In genomic region chr12:121287267-121287954, GRCh38 we compare ENCODE assay signal across 16 cellular contexts. TPM values are rescaled to one million over a fixed set of nuclear protein-coding genes. Genes with fewer than 3 reads are reported as not detected.
DNase-seq lines count a peak whose midpoint lies in the region; TF ChIP-seq lines count a peak whose summit lies in the region.
"Had no signal": no experiment of that assay in that cellular context is flagged by ENCODE, and none has a peak within 500 bp of the region (broad histone marks: within the 10 kb centered on the region; RNA-seq: fewer than 3 reads in every experiment).

No MANE protein-coding gene starts in this region.

- peaks cover 13% of the 10 kb centered on the region; the same call in 1 of the 2 replicates for H3K4me1 Mint-ChIP-seq in HFFc6 (ENCODE audit: low read depth)

- H3K36me3 ChIP-seq in brain microvascular endothelial cell (replicated peaks) (peaks cover 8% of the 10 kb centered on the region), suprapubic skin (no peaks in the 10 kb centered on the region)

- H3K27me3 ChIP-seq in brain microvascular endothelial cell (replicated peaks) (no peaks in the 10 kb centered on the region), suprapubic skin (no peaks in the 10 kb centered on the region)
- H3K27me3 ChIP-seq: left lung had no signal

- no peaks in the 10 kb centered on the region for H3K9me3 Mint-ChIP-seq in HFFc6
- H3K9me3 Mint-ChIP-seq: activated CD4-positive, alpha-beta memory T cell treated with anti-CD3 and anti-CD28 coated beads, Interleukin-2, amount 10 ng/mL, durations not matched to agents 7 days and 5 days; activated T-cell treated with anti-CD3 and anti-CD28 coated beads, Interleukin-2, amount 50 U/mL, for 72 hours had no signal

- no peaks in the 10 kb centered on the region for H3K9me3 ChIP-seq in suprapubic skin
- H3K9me3 ChIP-seq: left lung had no signal

- no peaks in the 10 kb centered on the region; the same call in 1 of the 2 replicates for H3K36me3 Mint-ChIP-seq in HFFc6 (ENCODE audit: low read depth)

- H3K27ac ChIP-seq in brain microvascular endothelial cell = no peak overlapping the region
- H3K27ac ChIP-seq in suprapubic skin = no peak overlapping the region

- H3K4me1 ChIP-seq in suprapubic skin = peaks cover 26% of the 10 kb centered on the region

- TF ChIP-seq CTCF in AG10803 (conservative IDR thresholded peaks at IDR 0.05; ENCODE audit: low read length) = no peak
- no peak for TF ChIP-seq CTCF in HFFc6 (IDR thresholded peaks at IDR 0.05)
- no peak for TF ChIP-seq CTCF in brain microvascular endothelial cell (IDR thresholded peaks at IDR 0.05; ENCODE audit: low read depth, low read length, missing control alignments)
- no peak for TF ChIP-seq CTCF in suprapubic skin (IDR thresholded peaks at IDR 0.05)

- 89% methylated on average over 10 of the region's 10 CpGs for WGBS in suprapubic skin

- no peak for TF ChIP-seq EP300 in suprapubic skin (IDR thresholded peaks at IDR 0.05)

- DNase-seq in AG10803 (ENCODE audit: low read depth) = peak; percentile 64
- peak; percentile 52 for DNase-seq in HFFc6
- DNase-seq in brain microvascular endothelial cell = peak; percentile 16
- peak; percentile 73 for DNase-seq in islet precursor cell
- DNase-seq in NCI-H128 (lab: John Stamatoyannopoulos, UW; ENCODE audit: unreplicated experiment) = no peak
- no peak for DNase-seq in suprapubic skin (ENCODE audit: low spot score in 2 of 2)
- DNase-seq in OCI-M2 (lab: John Stamatoyannopoulos, UW; ENCODE audit: unreplicated experiment) = no peak
- no peak for DNase-seq in SIG-M5 treated with dmso at 0.1 percent for 504 hours (lab: John Stamatoyannopoulos, UW; ENCODE audit: unreplicated experiment)
- DNase-seq: activated CD4-positive, alpha-beta memory T cell treated with anti-CD3 and anti-CD28 coated beads, Interleukin-2, amount 10 ng/mL, durations not matched to agents 7 days and 5 days; activated T-cell treated with anti-CD3 and anti-CD28 coated beads, Interleukin-2, amount 50 U/mL, for 72 hours; amniotic stem cell; cortex of kidney; left lung; NCI-H2081 treated with DMSO at 0.1 percent for 48 hours; NCI-H524 treated with DMSO at 0.1 percent for 48 hours; stimulated activated naive CD4-positive, alpha-beta T cell treated with Interleukin-2 at 50 U/mL for 16 hours had no signal

- H3K4me3 Mint-ChIP-seq in HFFc6 = no peak overlapping the region
- H3K4me3 Mint-ChIP-seq: activated CD4-positive, alpha-beta memory T cell treated with anti-CD3 and anti-CD28 coated beads, Interleukin-2, amount 10 ng/mL, durations not matched to agents 7 days and 5 days; activated T-cell treated with anti-CD3 and anti-CD28 coated beads, Interleukin-2, amount 50 U/mL, for 72 hours had no signal

- H3K27ac Mint-ChIP-seq in HFFc6 = peak overlapping the region; percentile 29; the same call in 1 of the 2 replicates
- H3K27ac Mint-ChIP-seq: activated CD4-positive, alpha-beta memory T cell treated with anti-CD3 and anti-CD28 coated beads, Interleukin-2, amount 10 ng/mL, durations not matched to agents 7 days and 5 days; activated T-cell treated with anti-CD3 and anti-CD28 coated beads, Interleukin-2, amount 50 U/mL, for 72 hours had no signal

- H3K27me3 Mint-ChIP-seq in HFFc6 (ENCODE audit: insufficient read depth) = no peaks in the 10 kb centered on the region
- H3K27me3 Mint-ChIP-seq: activated CD4-positive, alpha-beta memory T cell treated with anti-CD3 and anti-CD28 coated beads, Interleukin-2, amount 10 ng/mL, durations not matched to agents 7 days and 5 days had no signal

- no peak overlapping the region for H3K4me3 ChIP-seq in AG10803 (ENCODE audit: low read length)
- no peak overlapping the region for H3K4me3 ChIP-seq in brain microvascular endothelial cell (ENCODE audit: low read depth, low read length)
- no peak overlapping the region for H3K4me3 ChIP-seq in suprapubic skin
- H3K4me3 ChIP-seq: left lung had no signal

- TF ChIP-seq POLR2A in suprapubic skin (IDR thresholded peaks at IDR 0.05) = no peak

- in situ Hi-C loops in brain microvascular endothelial cell (cut with HindIII; ENCODE audit: low pct_ligation_motif_present, low sequenced_read_pairs) = no loop called here

RNA-seq across cellular contexts. Expression of gene CAMKK2, which starts 9.1 kb away (rescaled TPM):
- total RNA-seq in HFFc6 (2021; fragmentation: NEBNext Ultra II Directional; extraction: Animal tissue kit (Norgen Biotek cat#: 25700)) = 10 to 100 TPM; 27.8 to 35.3 (median 31.1) TPM
- 10 to 100 TPM; 18.4 to 25.8 (median 25.0) TPM for total RNA-seq in suprapubic skin

Comparison
In these comparisons a context has a peak if more than half of its experiments do, and no peak if none do; other contexts are left out.
1. DNase-seq: peak in AG10803 (single experiment), HFFc6 (single experiment), brain microvascular endothelial cell (single experiment) and islet precursor cell (single experiment); none in NCI-H128 (single experiment), suprapubic skin (0 of 2), OCI-M2 (single experiment) and SIG-M5 treated with dmso at 0.1 percent for 504 hours (single experiment).